Comparison of ENCODE assay signal across 16 cellular contexts in the genomic region with DNA sequence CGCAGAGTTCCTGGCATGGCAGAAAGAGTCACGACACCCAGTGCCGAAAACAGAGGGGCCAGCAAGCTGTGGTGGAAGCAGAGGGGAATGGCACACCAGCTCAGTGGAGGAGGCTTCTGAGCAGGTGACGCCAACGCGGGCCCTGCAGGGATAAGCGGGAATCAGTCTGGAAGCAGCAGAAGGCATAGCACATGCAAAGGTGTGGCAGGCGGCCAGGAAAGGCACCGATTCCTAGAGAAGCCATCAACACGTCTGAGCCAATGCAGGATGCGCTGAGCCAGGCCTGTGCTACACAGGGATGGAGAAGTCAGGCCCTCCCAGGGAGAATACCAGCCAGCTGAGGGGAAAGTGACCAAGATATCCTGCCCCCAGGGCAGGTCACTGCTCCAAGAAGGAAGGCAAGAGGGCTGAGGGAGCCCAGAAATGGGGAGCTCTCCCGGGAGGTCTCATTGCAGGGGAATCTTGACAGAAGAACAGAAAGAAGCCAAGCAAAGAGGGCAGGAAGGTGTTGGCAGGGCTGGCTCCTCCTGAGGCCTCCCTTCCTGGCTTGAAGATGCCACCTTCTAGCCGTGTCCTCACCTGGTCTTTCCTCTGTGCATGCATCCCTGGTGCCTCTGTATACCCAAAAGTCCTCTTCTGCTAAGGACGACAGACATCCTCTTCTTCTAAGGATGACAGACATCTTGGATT. TPM values are rescaled to one million over a fixed set of nuclear protein-coding genes. Genes with fewer than 3 reads are reported as not detected.
"Had no signal": no experiment of that assay in that cellular context is flagged by ENCODE, and none has a peak within 500 bp of the region (broad histone marks: within the 10 kb centered on the region; RNA-seq: fewer than 3 reads in every experiment).

No MANE protein-coding gene starts in this region.

- H3K9me3 Mint-ChIP-seq: activated CD4-positive, alpha-beta memory T cell treated with anti-CD3 and anti-CD28 coated beads, Interleukin-2, amount 10 ng/mL, durations not matched to agents 7 days and 5 days; nephron; stimulated activated memory B cell treated with anti-CD40 and anti-IgM and Interleukin-4, amounts not matched to agents 10 μg/mL and 1 μg/mL and 100 μg/mL, for 72 hours had no signal

- DNase-seq: activated CD4-positive, alpha-beta memory T cell treated with anti-CD3 and anti-CD28 coated beads, Interleukin-2, amount 10 ng/mL, durations not matched to agents 7 days and 5 days; activated CD4-positive, alpha-beta T cell treated with anti-CD3 and anti-CD28 coated beads for 36 hours; activated naive CD4-positive, alpha-beta T cell treated with anti-CD3 and anti-CD28 coated beads, Interleukin-2, amount 50 U/mL, for 16 hours; mammary epithelial cell; mucosa of descending colon; ovary; T-helper 1 cell; WERI-Rb-1 had no signal

- H3K27me3 ChIP-seq: adrenal gland, ovary, tibial artery had no signal

- H3K27ac ChIP-seq: adrenal gland, ovary, SK-N-MC, skin epidermis, tibial artery, WERI-Rb-1 had no signal

- H3K36me3 Mint-ChIP-seq: stimulated activated memory B cell treated with anti-CD40 and anti-IgM and Interleukin-4, amounts not matched to agents 10 μg/mL and 1 μg/mL and 100 μg/mL, for 72 hours had no signal

- H3K9me3 ChIP-seq: adrenal gland, mucosa of descending colon, ovary, tibial artery had no signal

- H3K4me3 Mint-ChIP-seq: activated CD4-positive, alpha-beta memory T cell treated with anti-CD3 and anti-CD28 coated beads, Interleukin-2, amount 10 ng/mL, durations not matched to agents 7 days and 5 days; activated CD4-positive, alpha-beta T cell treated with anti-CD3 and anti-CD28 coated beads for 36 hours; nephron; stimulated activated memory B cell treated with anti-CD40 and anti-IgM and Interleukin-4, amounts not matched to agents 10 μg/mL and 1 μg/mL and 100 μg/mL, for 72 hours had no signal

- H3K4me3 ChIP-seq: adrenal gland, mucosa of descending colon, ovary, SK-N-MC, skin epidermis, tibial artery had no signal

- H3K27ac Mint-ChIP-seq: activated CD4-positive, alpha-beta memory T cell treated with anti-CD3 and anti-CD28 coated beads, Interleukin-2, amount 10 ng/mL, durations not matched to agents 7 days and 5 days; activated CD4-positive, alpha-beta T cell treated with anti-CD3 and anti-CD28 coated beads for 36 hours; nephron; stimulated activated memory B cell treated with anti-CD40 and anti-IgM and Interleukin-4, amounts not matched to agents 10 μg/mL and 1 μg/mL and 100 μg/mL, for 72 hours had no signal

- H3K36me3 ChIP-seq: adrenal gland, ovary, tibial artery, WERI-Rb-1 had no signal

- ATAC-seq: activated CD4-positive, alpha-beta T cell treated with anti-CD3 and anti-CD28 coated beads for 36 hours; mucosa of descending colon had no signal

- H3K4me1 Mint-ChIP-seq: activated CD4-positive, alpha-beta memory T cell treated with anti-CD3 and anti-CD28 coated beads, Interleukin-2, amount 10 ng/mL, durations not matched to agents 7 days and 5 days; activated CD4-positive, alpha-beta T cell treated with anti-CD3 and anti-CD28 coated beads for 36 hours; nephron; stimulated activated memory B cell treated with anti-CD40 and anti-IgM and Interleukin-4, amounts not matched to agents 10 μg/mL and 1 μg/mL and 100 μg/mL, for 72 hours had no signal

- H3K4me1 ChIP-seq: adrenal gland, tibial artery had no signal

RNA-seq across cellular contexts. Expression of a gene that starts 16.3 kb away (rescaled TPM):
- total RNA-seq: activated CD4-positive, alpha-beta memory T cell treated with anti-CD3 and anti-CD28 coated beads, Interleukin-2, amount 10 ng/mL, durations not matched to agents 7 days and 5 days; activated CD4-positive, alpha-beta T cell treated with anti-CD3 and anti-CD28 coated beads for 36 hours; adrenal gland; mammary epithelial cell; mucosa of descending colon; ovary; renal cortical epithelial cell had no signal
- polyA plus RNA-seq: adrenal gland, esophagus, mammary epithelial cell, ovary had no signal
